8 cellular contexts compared by ENCODE assay signal in the genomic region with DNA sequence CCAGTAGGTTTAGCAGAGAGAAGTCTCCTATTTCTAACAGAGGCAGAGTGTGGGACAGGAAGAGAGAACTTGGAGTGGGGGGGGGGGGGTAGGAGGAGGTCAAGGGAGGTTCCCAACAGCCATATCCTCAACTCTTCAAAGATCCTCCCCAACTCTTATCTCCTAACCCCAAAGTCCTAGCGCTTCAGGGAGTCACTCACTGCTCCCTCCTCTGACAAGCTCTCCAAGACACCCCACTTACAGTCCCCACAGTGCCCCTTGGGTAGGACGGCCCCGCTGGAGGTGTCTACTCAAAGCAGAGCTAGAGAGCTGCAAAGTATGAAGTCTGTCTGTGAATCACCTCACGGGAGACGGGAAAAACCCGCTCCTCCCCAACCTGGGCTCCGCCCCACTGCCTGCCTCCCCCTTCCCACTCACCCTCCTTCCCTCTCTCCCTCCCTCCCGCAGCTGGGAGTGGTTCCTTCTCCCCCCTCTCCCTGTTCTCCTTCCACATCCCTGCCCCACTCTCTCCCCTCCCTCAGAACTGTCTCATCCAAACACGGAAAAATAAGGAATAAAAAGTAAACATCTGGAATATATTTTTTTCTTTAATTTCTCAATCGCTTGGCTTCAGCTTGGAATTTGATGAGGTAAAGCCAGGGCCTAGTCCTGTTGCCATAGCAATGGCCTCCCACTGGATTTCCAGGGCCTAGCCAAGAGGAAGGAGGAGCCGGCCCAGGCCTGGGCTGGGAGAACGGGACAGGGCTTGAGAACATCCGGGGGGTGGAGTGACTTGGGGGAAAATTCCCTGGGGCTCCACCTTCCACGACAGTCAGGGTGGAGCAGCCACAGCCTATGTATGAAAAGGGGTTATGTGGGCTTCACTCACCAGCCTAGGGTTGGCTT. TPM values are rescaled to one million over a fixed set of nuclear protein-coding genes. Genes with fewer than 3 reads are reported as not detected.
DNase-seq lines count a peak whose midpoint lies in the region; ATAC-seq and TF ChIP-seq lines count a peak whose summit lies in the region.

No MANE protein-coding gene starts in this region.

- H3K9me3 Mint-ChIP-seq in T-cell: no peaks in the 10 kb centered on the region

- peaks cover 54% of the 10 kb centered on the region for H4K20me1 ChIP-seq in BLaER1

- no peak overlapping the region for H3K4me3 ChIP-seq in BLaER1
- no peak overlapping the region for H3K4me3 ChIP-seq in mucosa of descending colon
- peak overlapping the region; percentile 75 for H3K4me3 ChIP-seq in upper lobe of right lung

- H3K27ac ChIP-seq in BLaER1 (no peak overlapping the region), upper lobe of right lung (peak overlapping the region; percentile 98)

- DNase-seq in HEK293T (ENCODE audit: extremely low spot score) (peak; percentile 58), T-cell (no peak), erythroblast (lab: John Stamatoyannopoulos, UW) (peak; percentile 70 to 80), mucosa of descending colon (peak; percentile 85 to 92 (median 86)), upper lobe of right lung (peak; percentile 93), cortex of kidney (lab: John Stamatoyannopoulos, UW) (no peak), NCI-H774 (lab: John Stamatoyannopoulos, UW) (no peak)

- H3K27ac Mint-ChIP-seq in T-cell: peak overlapping the region in 1 of 2 donors; percentile 81

- H3K9me3 ChIP-seq in BLaER1 (no peaks in the 10 kb centered on the region), mucosa of descending colon (no peaks in the 10 kb centered on the region), upper lobe of right lung (no peaks in the 10 kb centered on the region)

- ATAC-seq in T-cell (replicated peaks in 1 of 4) (no peak), mucosa of descending colon (peak; percentile 61), upper lobe of right lung (peak; percentile 61)

- H3K4me2 ChIP-seq in BLaER1: peak overlapping the region; percentile 98

- TF ChIP-seq POLR2A in erythroblast (IDR thresholded peaks at IDR 0.05; ENCODE audit: low read length): no peak

- POLR2A ChIA-PET in HEK293T (lab: Yijun Ruan, JAX): interaction anchor here (2.1 to 7.8 kb wide), 2 partner anchors 11 to 15 kb away, joined by 9 to 121 read pairs; partner anchors contain the start of genes P2RX3 and SSRP1
- POLR2A ChIA-PET in T-cell (lab: Charles Lee): no interaction called here

- no peak overlapping the region for H3K9ac ChIP-seq in BLaER1

- H3K36me3 Mint-ChIP-seq in T-cell: peaks cover 15% of the 10 kb centered on the region

- TF ChIP-seq CTCF in mucosa of descending colon (IDR thresholded peaks at IDR 0.05): no peak
- TF ChIP-seq CTCF in upper lobe of right lung (IDR thresholded peaks at IDR 0.05): no peak

- H3K4me1 ChIP-seq in BLaER1: peaks cover 45% of the 10 kb centered on the region
- peaks cover 52% of the 10 kb centered on the region for H3K4me1 ChIP-seq in mucosa of descending colon (ENCODE audit: low read depth)
- peaks cover 64% of the 10 kb centered on the region for H3K4me1 ChIP-seq in upper lobe of right lung

- H3K27me3 ChIP-seq in BLaER1: no peaks in the 10 kb centered on the region
- H3K27me3 ChIP-seq in upper lobe of right lung: no peaks in the 10 kb centered on the region

- peak overlapping the region in 2 of 3 donors; percentile 37 to 83 for H3K4me3 Mint-ChIP-seq in T-cell

- H3K27me3 Mint-ChIP-seq in T-cell: no peaks in the 10 kb centered on the region

- intact Hi-C loops in mucosa of descending colon (cut with DNase I, micrococcal nuclease) (no loop called here), upper lobe of right lung (cut with DNase I) (no loop called here)

- peaks cover 39 to 42% (median 41%) of the 10 kb centered on the region in 3 donors for H3K4me1 Mint-ChIP-seq in T-cell

- H3K36me3 ChIP-seq in BLaER1 (peaks cover 49% of the 10 kb centered on the region), mucosa of descending colon (ENCODE audit: low read depth) (peaks cover 5% of the 10 kb centered on the region), upper lobe of right lung (peaks cover 39% of the 10 kb centered on the region)

- CTCF ChIA-PET in HEK293T (lab: Yijun Ruan, JAX) (interaction anchor here (0.7 kb wide), 1 partner anchor 273 kb away, joined by 3 read pairs; no protein-coding TSS in a partner anchor), T-cell (lab: Charles Lee) (interaction anchor here (0.7 to 1.3 kb wide), 3 partner anchors 14 to 28 kb away, joined by 3 to 4 read pairs (median 4); partner anchors contain the start of gene SSRP1 (in 1 of the 2))

TF ChIP-seq in HEK293T, 16 proteins besides CTCF, POLR2A, EP300 and RAD21:
- TF ChIP-seq ARNT (IDR thresholded peaks at IDR 0.05) (no peak), CTBP1 (IDR thresholded peaks at IDR 0.05; ENCODE audit: borderline replicate concordance) (no peak), ZNF384 (IDR thresholded peaks at IDR 0.05) (no peak), HDGF (IDR thresholded peaks at IDR 0.05; ENCODE audit: borderline replicate concordance) (no peak), FOXA1 (IDR thresholded peaks at IDR 0.05) (no peak), SUZ12 (IDR thresholded peaks at IDR 0.05) (no peak), NFRKB (IDR thresholded peaks at IDR 0.05) (no peak), LEF1 (IDR thresholded peaks at IDR 0.05; ENCODE audit: borderline replicate concordance) (no peak), TARDBP (IDR thresholded peaks at IDR 0.05) (no peak), FOXM1 (IDR thresholded peaks at IDR 0.05; ENCODE audit: borderline replicate concordance) (no peak)

RNA-seq across cellular contexts. Expression of gene TNKS1BP1, which starts 2.5 kb away (rescaled TPM):
- total RNA-seq in T-cell: 10 to 100 TPM; 13.9 to 22.9 (median 18.9) TPM
- total RNA-seq in mucosa of descending colon: 100 to 1,000 TPM in 1 of 3 donors, 10 to 100 TPM in 2; 90.0 to 149 (median 94.3) TPM
- total RNA-seq in upper lobe of right lung: 189 TPM

RNA-seq across cellular contexts. Expression of gene SSRP1, which starts 13.5 kb away (rescaled TPM):
- total RNA-seq in T-cell (10 to 100 TPM; 50.2 to 78.1 (median 75.7) TPM), mucosa of descending colon (10 to 100 TPM; 59.5 to 79.3 (median 65.8) TPM), upper lobe of right lung (64.7 TPM)

RNA-seq across cellular contexts. Expression of gene P2RX3, which starts 15.9 kb away (rescaled TPM):
- total RNA-seq in T-cell: not detected
- total RNA-seq in mucosa of descending colon: not detected
- not detected for total RNA-seq in upper lobe of right lung

RNA-seq across cellular contexts. Expression of gene PRG3, which starts 58.7 kb away (rescaled TPM):
- total RNA-seq in T-cell: not detected
- not detected for total RNA-seq in mucosa of descending colon
- total RNA-seq in upper lobe of right lung: not detected

Comparison
In these comparisons a context has a peak if more than half of its experiments do, and no peak if none do; other contexts are left out.
1. DNase-seq: peak in HEK293T (single experiment), erythroblast (2 of 2), mucosa of descending colon (3 of 3) and upper lobe of right lung (single experiment); none in T-cell (0 of 34), cortex of kidney (single experiment) and NCI-H774 (single experiment).
2. ATAC-seq: peak in mucosa of descending colon (single experiment) and upper lobe of right lung (single experiment); none in T-cell (0 of 4).